Comparison of ENCODE assay signal across 9 cellular contexts in the genomic region with DNA sequence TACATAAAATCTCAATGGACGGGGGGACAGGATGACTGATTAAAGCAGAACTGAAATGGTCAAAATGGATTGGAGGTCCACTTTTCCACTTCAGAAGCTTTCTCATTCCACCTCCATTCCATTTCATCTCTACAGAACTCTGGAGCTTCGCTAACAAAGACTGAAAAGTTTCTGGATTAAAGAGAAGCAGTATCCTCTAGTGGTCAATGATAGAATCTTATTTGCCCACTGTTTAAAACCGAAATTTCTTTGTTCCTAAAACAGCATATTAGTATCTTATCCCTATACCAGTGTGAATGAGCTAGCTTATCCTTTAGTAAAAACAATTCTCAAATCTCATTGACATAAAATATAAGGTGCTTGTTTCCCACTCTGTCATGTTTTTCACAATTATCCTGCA.
DNase-seq lines count a peak whose midpoint lies in the region; ATAC-seq, FAIRE-seq and TF ChIP-seq lines count a peak whose summit lies in the region.
"Had no signal": no experiment of that assay in that cellular context is flagged by ENCODE, and none has a peak within 500 bp of the region (broad histone marks: within the 10 kb centered on the region; RNA-seq: fewer than 3 reads in every experiment).

No MANE protein-coding gene starts in this region.

- intact Hi-C loops in sigmoid colon (cut with DNase I), result no loop called here

- FAIRE-seq in GM19239 (lab: Jason Lieb, UNC), result no peak

- DNase-seq in NCI-H748 (lab: John Stamatoyannopoulos, UW; ENCODE audit: unreplicated experiment) (peak; percentile 6), NCI-H748 treated with DMSO at 0.1 percent for 48 hours (lab: John Stamatoyannopoulos, UW) (no peak), NCI-H460 (ENCODE audit: extremely low read depth, low read depth) (peak; percentile 65), dedifferentiated amniotic fluid mesenchymal stem cell (ENCODE audit: extremely low spot score) (peak; percentile 23), superior temporal gyrus (ENCODE audit: extremely low spot score) (peak; percentile 65), sigmoid colon (no peak), GM19239 (ENCODE audit: insufficient read length, low spot score) (no peak)

- 54 to 61% methylated on average over 3 of the region's 3 CpGs for WGBS in sigmoid colon, 2 donors

- no peaks in the 10 kb centered on the region for H3K27me3 ChIP-seq in sigmoid colon
- H3K27me3 ChIP-seq: BLaER1 treated with 17β-estradiol and CSF1 and Interleukin-3, amounts not matched to agents 10 nM and 100 nM had no signal

- H3K4me1 ChIP-seq in sigmoid colon, result no peaks in the 10 kb centered on the region

- no peaks in the 10 kb centered on the region for H3K9me3 ChIP-seq in sigmoid colon

- no peak for TF ChIP-seq POLR2A in sigmoid colon (IDR thresholded peaks at IDR 0.05)

- no peak for TF ChIP-seq CTCF in sigmoid colon (IDR thresholded peaks at IDR 0.05)

- no peak for ATAC-seq in HG03280 (IDR thresholded peaks at IDR 0.05; ENCODE audit: unreplicated experiment)

- no peaks in the 10 kb centered on the region for H3K36me3 ChIP-seq in sigmoid colon
- H3K36me3 ChIP-seq: BLaER1 treated with 17β-estradiol and CSF1 and Interleukin-3, amounts not matched to agents 10 nM and 100 nM had no signal

- TF ChIP-seq EP300 in sigmoid colon (IDR thresholded peaks at IDR 0.05), result no peak

- no peak overlapping the region for H3K4me3 ChIP-seq in sigmoid colon
- H3K4me3 ChIP-seq: BLaER1 treated with 17β-estradiol and CSF1 and Interleukin-3, amounts not matched to agents 10 nM and 100 nM had no signal

- no peak overlapping the region for H3K27ac ChIP-seq in sigmoid colon
- H3K27ac ChIP-seq: BLaER1 treated with 17β-estradiol and CSF1 and Interleukin-3, amounts not matched to agents 10 nM and 100 nM had no signal

Comparison
In these comparisons a context has a peak if more than half of its experiments do, and no peak if none do; other contexts are left out.
1. DNase-seq: peak in NCI-H748 (single experiment), NCI-H460 (single experiment), dedifferentiated amniotic fluid mesenchymal stem cell (single experiment) and superior temporal gyrus (single experiment); none in NCI-H748 treated with DMSO at 0.1 percent for 48 hours (single experiment), sigmoid colon (single experiment) and GM19239 (single experiment).